In genomic region chr2:204315236-204315662, GRCh38 we compare ENCODE assay signal across 12 cellular contexts.
DNase-seq lines count a peak whose midpoint lies in the region; ATAC-seq and TF ChIP-seq lines count a peak whose summit lies in the region.
"Had no signal": no experiment of that assay in that cellular context is flagged by ENCODE, and none has a peak within 500 bp of the region (broad histone marks: within the 10 kb centered on the region; RNA-seq: fewer than 3 reads in every experiment).

No MANE protein-coding gene starts in this region.

- H3K4me1 Mint-ChIP-seq in chondrocyte (ENCODE audit: low read depth) = peaks cover 3% of the 10 kb centered on the region
- H3K4me1 Mint-ChIP-seq: activated naive CD8-positive, alpha-beta T cell treated with anti-CD3 and anti-CD28 coated beads for 36 hours had no signal

- H3K4me1 ChIP-seq in mucosa of descending colon (ENCODE audit: low read depth) = no peaks in the 10 kb centered on the region
- H3K4me1 ChIP-seq in upper lobe of right lung = no peaks in the 10 kb centered on the region

- H3K36me3 Mint-ChIP-seq in chondrocyte (ENCODE audit: low read depth) = no peaks in the 10 kb centered on the region
- H3K36me3 Mint-ChIP-seq: activated naive CD8-positive, alpha-beta T cell treated with anti-CD3 and anti-CD28 coated beads for 36 hours had no signal

- H3K27me3 ChIP-seq in upper lobe of right lung = no peaks in the 10 kb centered on the region

- peak; percentile 2 to 20 for DNase-seq in NCI-H524 (lab: John Stamatoyannopoulos, UW)
- no peak for DNase-seq in NCI-H524 treated with DMSO at 0.1 percent for 48 hours (lab: John Stamatoyannopoulos, UW)
- DNase-seq in chondrocyte (ENCODE audit: low spot score) = no peak
- DNase-seq in mucosa of descending colon = no peak
- no peak for DNase-seq in upper lobe of right lung
- DNase-seq in NK-92 (lab: John Stamatoyannopoulos, UW; ENCODE audit: unreplicated experiment) = no peak
- DNase-seq in iPS-NIHi7 (ENCODE audit: extremely low spot score) = no peak
- DNase-seq: activated CD4-positive, CD25-positive, alpha-beta regulatory T cell treated with anti-CD3 and anti-CD28 coated beads, Interleukin-2, amount 50 U/mL, for 72 hours; activated naive CD8-positive, alpha-beta T cell treated with anti-CD3 and anti-CD28 coated beads for 36 hours; stimulated activated CD4-positive, alpha-beta T cell treated with anti-CD3 and anti-CD28 coated beads, Interleukin-2, amount 100 ng/mL, for 48 hours had no signal

- TF ChIP-seq CTCF in chondrocyte (IDR thresholded peaks at IDR 0.05) = no peak
- TF ChIP-seq CTCF in mucosa of descending colon (IDR thresholded peaks at IDR 0.05) = no peak
- no peak for TF ChIP-seq CTCF in upper lobe of right lung (IDR thresholded peaks at IDR 0.05)

- H3K9me3 Mint-ChIP-seq in chondrocyte (ENCODE audit: low read depth) = no peaks in the 10 kb centered on the region
- H3K9me3 Mint-ChIP-seq: activated naive CD8-positive, alpha-beta T cell treated with anti-CD3 and anti-CD28 coated beads for 36 hours had no signal

- peak overlapping the region; percentile 7 for H3K4me3 Mint-ChIP-seq in chondrocyte (ENCODE audit: unreplicated experiment)
- H3K4me3 Mint-ChIP-seq: activated naive CD8-positive, alpha-beta T cell treated with anti-CD3 and anti-CD28 coated beads for 36 hours had no signal

- H3K27ac ChIP-seq in upper lobe of right lung = no peak overlapping the region

- intact Hi-C loops in mucosa of descending colon (cut with DNase I, micrococcal nuclease) = no loop called here
- intact Hi-C loops in upper lobe of right lung (cut with DNase I) = no loop called here

- H3K4me3 ChIP-seq in mucosa of descending colon (no peak overlapping the region), upper lobe of right lung (peak overlapping the region; percentile 9)

- H3K36me3 ChIP-seq in mucosa of descending colon (ENCODE audit: low read depth) (no peaks in the 10 kb centered on the region), upper lobe of right lung (no peaks in the 10 kb centered on the region)

- H3K27ac Mint-ChIP-seq in chondrocyte (ENCODE audit: unreplicated experiment) = no peak overlapping the region
- H3K27ac Mint-ChIP-seq: activated naive CD8-positive, alpha-beta T cell treated with anti-CD3 and anti-CD28 coated beads for 36 hours had no signal

- H3K9me3 ChIP-seq in mucosa of descending colon = no peaks in the 10 kb centered on the region
- no peaks in the 10 kb centered on the region for H3K9me3 ChIP-seq in upper lobe of right lung

- ATAC-seq in mucosa of descending colon (peak; percentile 49), upper lobe of right lung (no peak), GM18909 (IDR thresholded peaks at IDR 0.05; ENCODE audit: poor library complexity, unreplicated experiment) (no peak)
- ATAC-seq: Panc1 had no signal

- no peaks in the 10 kb centered on the region for H3K27me3 Mint-ChIP-seq in chondrocyte (ENCODE audit: low read depth)

Comparison
In these comparisons a context has a peak if more than half of its experiments do, and no peak if none do; other contexts are left out.
1. DNase-seq: peak in NCI-H524 (2 of 2); none in NCI-H524 treated with DMSO at 0.1 percent for 48 hours (single experiment), chondrocyte (single experiment), mucosa of descending colon (0 of 3), upper lobe of right lung (single experiment), NK-92 (single experiment) and iPS-NIHi7 (single experiment).